In the genomic region with DNA sequence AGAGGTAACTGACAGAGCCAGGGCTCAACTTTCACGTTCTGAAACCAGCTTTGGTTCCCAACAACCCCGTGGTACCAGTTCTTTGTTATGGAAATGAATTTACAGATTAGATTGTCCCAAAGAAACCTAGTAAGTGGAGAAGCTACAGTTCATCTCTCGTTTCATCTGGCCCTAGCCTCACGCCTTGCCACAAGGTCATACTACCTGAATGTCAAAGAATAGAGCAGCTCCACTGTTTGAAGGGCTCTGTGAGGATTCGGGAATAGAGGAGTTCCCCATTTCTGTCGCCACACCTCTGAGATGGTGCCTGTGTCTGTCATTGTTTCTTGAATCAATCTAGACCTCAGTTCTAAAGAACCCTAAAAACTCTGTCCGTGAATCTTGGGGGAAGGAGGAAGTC, we compare ENCODE assay signal across 1 cellular context.
TF ChIP-seq lines count a peak whose summit lies in the region.

No MANE protein-coding gene starts in this region.

TF ChIP-seq in GM12878, 131 proteins besides CTCF, POLR2A, EP300 and RAD21:
- TF ChIP-seq CHD2 (IDR thresholded peaks at IDR 0.05; ENCODE audit: borderline replicate concordance, low read depth, low read length) (no peak), KDM1A (IDR thresholded peaks at IDR 0.05; ENCODE audit: borderline replicate concordance) (no peak), NR2C1 (IDR thresholded peaks at IDR 0.05) (no peak), PBX3 (IDR thresholded peaks at IDR 0.05; ENCODE audit: insufficient replicate concordance, low read depth, low read length) (no peak)
